Comparison of ENCODE assay signal across 8 cellular contexts in genomic region chr10:98045785-98046389, GRCh38. TPM values are rescaled to one million over a fixed set of nuclear protein-coding genes. Genes with fewer than 3 reads are reported as not detected.
A peak's percentile ranks its signal among the peaks of the same experiment; 100 is the strongest.
DNase-seq lines count a peak whose midpoint lies in the region; ATAC-seq and TF ChIP-seq lines count a peak whose summit lies in the region.

No MANE protein-coding gene starts in this region.

- intact Hi-C loops in ascending aorta (cut with DNase I) = loop anchor here (1.0 kb wide), 1 partner anchor 132 kb away; no protein-coding TSS in a partner anchor

- DNase-seq in BE2C = peak; percentile 64
- peak; percentile 65 for DNase-seq in NCI-H1092 treated with DMSO at 0.1 percent for 48 hours (lab: John Stamatoyannopoulos, UW)
- DNase-seq in T-helper 2 cell = peak in 4 of 5 experiments; percentile 16 to 70 (median 36)
- peak in 1 of 2 donors; percentile 68 for DNase-seq in ascending aorta (ENCODE audit: low spot score in 2 of 2)
- peak; percentile 19 to 38 for DNase-seq in hippocampal formation (lab: John Stamatoyannopoulos, UW)
- peak; percentile 25 to 46 for DNase-seq in stimulated activated CD4-positive, alpha-beta T cell treated with anti-CD3 and anti-CD28 coated beads, Interleukin-12 subunit alpha, Interleukin-12 subunit beta, amount 100 ng/mL, for 24 hours (ENCODE audit: low read depth in 2 of 2)

- H3K4me3 ChIP-seq in BE2C (ENCODE audit: low read depth, low read length) (no peak overlapping the region), ascending aorta (no peak overlapping the region)

- H3K4me1 ChIP-seq in BE2C = peaks cover 5% of the 10 kb centered on the region
- H3K4me1 ChIP-seq in ascending aorta = no peaks in the 10 kb centered on the region

- H3K27me3 ChIP-seq in BE2C (no peaks in the 10 kb centered on the region), ascending aorta (no peaks in the 10 kb centered on the region)

- H3K36me3 ChIP-seq in BE2C = no peaks in the 10 kb centered on the region
- H3K36me3 ChIP-seq in ascending aorta = no peaks in the 10 kb centered on the region

- H3K9me3 ChIP-seq in BE2C (no peaks in the 10 kb centered on the region), ascending aorta (no peaks in the 10 kb centered on the region)

- TF ChIP-seq CTCF in BE2C (IDR thresholded peaks at IDR 0.05; ENCODE audit: low read depth, low read length) (peak; percentile 84), ascending aorta (IDR thresholded peaks at IDR 0.05) (peak; percentile 39 to 79 (median 75))

- no peak overlapping the region for H3K27ac ChIP-seq in ascending aorta

- ATAC-seq in GM19452 (IDR thresholded peaks at IDR 0.05; ENCODE audit: unreplicated experiment) (peak; percentile 63), HG03139 (IDR thresholded peaks at IDR 0.05; ENCODE audit: unreplicated experiment) (no peak)

RNA-seq across cellular contexts. Expression of gene CRTAC1, which starts 15.5 kb away (rescaled TPM):
- polyA plus RNA-seq in BE2C (2012; ENCODE audit: insufficient read depth, insufficient read length, low read depth) = not detected
- 25.2 TPM for total RNA-seq in ascending aorta
